Comparison of ENCODE assay signal across 26 cellular contexts in the genomic region with DNA sequence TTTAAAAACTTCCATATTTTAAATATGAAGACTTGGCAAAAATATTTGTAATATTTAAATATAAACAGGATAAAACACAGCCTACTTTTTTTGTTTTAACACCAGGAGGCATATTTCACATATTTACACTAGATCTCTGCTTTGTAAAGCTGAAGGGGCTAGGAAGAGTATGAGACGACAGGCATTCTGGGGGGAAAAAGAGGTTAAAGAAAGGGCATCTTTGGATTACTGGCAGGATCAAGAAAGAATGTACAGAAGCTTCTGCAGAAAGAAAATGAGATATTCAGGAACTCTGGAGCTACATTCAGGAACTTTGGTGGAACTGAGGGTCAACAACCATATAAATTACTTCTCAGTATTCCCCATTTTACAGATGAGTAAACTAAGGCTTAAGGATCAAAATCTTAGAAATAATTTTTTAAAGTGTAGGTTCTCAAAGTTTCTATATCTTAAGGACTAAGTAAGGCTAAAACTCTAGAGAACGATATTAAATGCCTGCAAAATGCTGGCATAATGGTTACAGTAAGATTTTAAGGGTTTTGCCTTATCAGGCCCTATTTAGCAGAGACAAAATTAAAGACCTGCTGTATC.
"Had no signal": no experiment of that assay in that cellular context is flagged by ENCODE, and none has a peak within 500 bp of the region (broad histone marks: within the 10 kb centered on the region; RNA-seq: fewer than 3 reads in every experiment).

No MANE protein-coding gene starts in this region.

- DNase-seq: activated CD4-positive, alpha-beta T cell treated with anti-CD3 and anti-CD28 coated beads for 4 hours; activated CD8-positive, alpha-beta memory T cell treated with anti-CD3 and anti-CD28 coated beads, Interleukin-2, amount 50 U/mL, for 4 hours; activated CD8-positive, alpha-beta T cell treated with anti-CD3 and anti-CD28 coated beads for 36 hours; activated gamma-delta T cell treated with Interleukin-2 at 50 U/mL for 16 hours; activated naive CD4-positive, alpha-beta T cell treated with anti-CD3 and anti-CD28 coated beads, Interleukin-2, amount 10 ng/mL, durations not matched to agents 7 days and 5 days; activated naive CD8-positive, alpha-beta T cell treated with anti-CD3 and anti-CD28 coated beads for 36 hours; activated T-cell treated with anti-CD3 and anti-CD28 coated beads, Interleukin-2, amount 50 U/mL, for 72 hours; anterior cingulate cortex; NCI-H1092; NCI-H1417; NCI-H1930; NCI-H2107; NCI-H2171 treated with DMSO at 0.1 percent for 48 hours; NCI-H345; NCI-H510A; NCI-H526 treated with DMSO at 0.1 percent for 48 hours; NCI-H82; OCI-M1; Right ventricle myocardium superior; SJCRH30; SK-N-SH; T-helper 1 cell; WERI-Rb-1 had no signal

- H3K27ac ChIP-seq: KMS-11, RWPE1, SJCRH30, WERI-Rb-1 had no signal

- H3K36me3 ChIP-seq: SJCRH30, WERI-Rb-1 had no signal

- H3K9me3 ChIP-seq: SJCRH30, SK-N-SH had no signal

- H3K27me3 ChIP-seq: SJCRH30 had no signal

- ATAC-seq: activated CD8-positive, alpha-beta T cell treated with anti-CD3 and anti-CD28 coated beads for 36 hours; activated T-cell treated with anti-CD3 and anti-CD28 coated beads, Interleukin-2, amount 50 U/mL, for 72 hours; Panc1 had no signal

- H3K4me1 ChIP-seq: SJCRH30 had no signal

- H3K4me3 ChIP-seq: SJCRH30 had no signal
